ENCODE assay signal across 1 cellular context in genomic region chr15:70113304-70113700, GRCh38.
TF ChIP-seq lines count a peak whose summit lies in the region.

No MANE protein-coding gene starts in this region.

TF ChIP-seq in endothelial cell of umbilical vein, 7 proteins besides CTCF, POLR2A, EP300 and RAD21:
- no peak for TF ChIP-seq EZH2 (IDR thresholded peaks at IDR 0.05; ENCODE audit: borderline replicate concordance, low read depth, low read length, severe bottlenecking)
- no peak for TF ChIP-seq GATA2 (IDR thresholded peaks at IDR 0.05; ENCODE audit: insufficient read depth, insufficient read length, low read depth, low read length)
- no peak for TF ChIP-seq POLR2AphosphoS5 (IDR thresholded peaks at IDR 0.05; ENCODE audit: insufficient read depth, low read depth, low read length)
- no peak for TF ChIP-seq JUN (IDR thresholded peaks at IDR 0.05; ENCODE audit: borderline replicate concordance, insufficient read depth, insufficient read length, low read depth)
- no peak for TF ChIP-seq MYC (IDR thresholded peaks at IDR 0.05; ENCODE audit: low read depth, low read length)
- no peak for TF ChIP-seq FOS (IDR thresholded peaks at IDR 0.05; ENCODE audit: borderline replicate concordance, insufficient read depth, low read length)
- TF ChIP-seq, protein P1, sequence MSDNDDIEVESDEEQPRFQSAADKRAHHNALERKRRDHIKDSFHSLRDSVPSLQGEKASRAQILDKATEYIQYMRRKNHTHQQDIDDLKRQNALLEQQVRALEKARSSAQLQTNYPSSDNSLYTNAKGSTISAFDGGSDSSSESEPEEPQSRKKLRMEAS (IDR thresholded peaks at IDR 0.05; ENCODE audit: insufficient read depth, insufficient read length) = no peak
